ENCODE assay signal across 9 cellular contexts in the genomic region with DNA sequence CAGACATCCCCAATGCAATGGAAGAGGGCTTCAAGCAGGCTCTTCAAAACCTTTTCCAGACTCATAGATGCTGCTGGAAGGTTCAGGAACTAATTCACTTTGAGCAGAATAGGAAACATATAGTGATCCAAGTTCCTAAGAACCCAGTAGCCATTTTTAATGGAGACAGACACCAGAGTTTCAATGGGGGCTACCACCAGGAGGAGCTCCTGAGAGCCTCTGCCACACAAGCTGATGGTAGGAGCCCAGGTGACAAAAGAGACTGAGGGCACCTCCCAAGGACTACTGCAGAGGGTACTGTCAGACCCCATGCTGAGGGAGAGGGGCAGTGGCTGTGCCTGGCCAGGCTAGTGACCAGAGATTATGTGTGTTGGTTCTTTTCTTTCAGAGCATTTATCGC. TPM values are rescaled to one million over a fixed set of nuclear protein-coding genes. Genes with fewer than 3 reads are reported as not detected.
A peak's percentile ranks its signal among the peaks of the same experiment; 100 is the strongest.
DNase-seq lines count a peak whose midpoint lies in the region; ATAC-seq and TF ChIP-seq lines count a peak whose summit lies in the region.
"Had no signal": no experiment of that assay in that cellular context is flagged by ENCODE, and none has a peak within 500 bp of the region (broad histone marks: within the 10 kb centered on the region; RNA-seq: fewer than 3 reads in every experiment).

No MANE protein-coding gene starts in this region.

- no peaks in the 10 kb centered on the region for H3K27me3 ChIP-seq in hepatocyte

- no peak overlapping the region for H3K4me3 ChIP-seq in hepatocyte

- H3K36me3 ChIP-seq in hepatocyte (replicated peaks; ENCODE audit: insufficient read depth, low read depth), result no peaks in the 10 kb centered on the region

- H3K9me2 ChIP-seq in hepatocyte (replicated peaks; ENCODE audit: insufficient read depth), result no peaks in the 10 kb centered on the region

- H3K27ac ChIP-seq in hepatocyte, result no peak overlapping the region

- H3K79me2 ChIP-seq in hepatocyte, result no peaks in the 10 kb centered on the region

- no peak for TF ChIP-seq CTCF in hepatocyte (IDR thresholded peaks at IDR 0.05; ENCODE audit: poor library complexity)

- 0% methylated on average over 1 of the region's 1 CpG for WGBS in hepatocyte (ENCODE audit: low lambda C conversion rate, missing lambda C conversion rate)

- no peaks in the 10 kb centered on the region for H3K4me1 ChIP-seq in hepatocyte (ENCODE audit: insufficient read depth)

- no peak overlapping the region for H2AFZ ChIP-seq in hepatocyte

- no peak for ATAC-seq in HG02571 (IDR thresholded peaks at IDR 0.05; ENCODE audit: unreplicated experiment)
- no peak for ATAC-seq in GM18498 (IDR thresholded peaks at IDR 0.05; ENCODE audit: unreplicated experiment)

- H4K20me1 ChIP-seq in hepatocyte (ENCODE audit: insufficient read depth, poor library complexity, severe bottlenecking), result no peaks in the 10 kb centered on the region

- H3K9me3 ChIP-seq in hepatocyte (ENCODE audit: low read depth), result no peaks in the 10 kb centered on the region

- DNase-seq in DMS 273 (lab: John Stamatoyannopoulos, UW; ENCODE audit: unreplicated experiment), result peak; percentile 41
- no peak for DNase-seq in DMS 273 treated with DMSO at 0.1 percent for 48 hours (lab: John Stamatoyannopoulos, UW)
- peak; percentile 8 for DNase-seq in RPMI8226
- peak; percentile 11 for DNase-seq in central memory CD4-positive, alpha-beta T cell
- peak; percentile 51 for DNase-seq in stimulated activated CD4-positive, alpha-beta T cell treated with anti-CD3 and anti-CD28 coated beads, Interleukin-4, amount 100 ng/mL, for 24 hours
- DNase-seq in hepatocyte (ENCODE audit: low spot score), result no peak
- DNase-seq: 8988T had no signal

- H3K4me2 ChIP-seq in hepatocyte, result no peak overlapping the region

RNA-seq across cellular contexts. Expression of a gene that starts 45.9 kb away (rescaled TPM):
- total RNA-seq in hepatocyte, result not detected in 2 replicates
- not detected in 2 replicates for polyA plus RNA-seq in hepatocyte

Comparison
In these comparisons a context has a peak if more than half of its experiments do, and no peak if none do; other contexts are left out.
1. DNase-seq: peak in DMS 273 (single experiment), RPMI8226 (single experiment), central memory CD4-positive, alpha-beta T cell (single experiment) and stimulated activated CD4-positive, alpha-beta T cell treated with anti-CD3 and anti-CD28 coated beads, Interleukin-4, amount 100 ng/mL, for 24 hours (single experiment); none in DMS 273 treated with DMSO at 0.1 percent for 48 hours (single experiment) and hepatocyte (single experiment).